25 cellular contexts compared by ENCODE assay signal in genomic region chr15:75431250-75431649, GRCh38. TPM values are rescaled to one million over a fixed set of nuclear protein-coding genes. Genes with fewer than 3 reads are reported as not detected.
DNase-seq lines count a peak whose midpoint lies in the region; ATAC-seq and TF ChIP-seq lines count a peak whose summit lies in the region.
"Had no signal": no experiment of that assay in that cellular context is flagged by ENCODE, and none has a peak within 500 bp of the region (broad histone marks: within the 10 kb centered on the region; RNA-seq: fewer than 3 reads in every experiment).

No MANE protein-coding gene starts in this region.

- peak overlapping the region; percentile 36 for H3K27ac Mint-ChIP-seq in activated CD4-positive, alpha-beta T cell treated with anti-CD3 and anti-CD28 coated beads, Interleukin-2, amount 10 ng/mL, durations not matched to agents 24 days and 14 days
- H3K27ac Mint-ChIP-seq in activated naive CD8-positive, alpha-beta T cell treated with anti-CD3 and anti-CD28 coated beads, Interleukin-2, amount 50 U/mL, for 24 hours = peak overlapping the region; percentile 44
- H3K27ac Mint-ChIP-seq: GM23338, T-cell had no signal

- H3K4me1 ChIP-seq in GM23248 (ENCODE audit: insufficient read depth) = 0 out of 2 replicates have a peak, but pooled peaks cover 10% of the 10 kb centered on the region
- H3K4me1 ChIP-seq in Peyer's patch = no peaks in the 10 kb centered on the region
- H3K4me1 ChIP-seq: prostate gland, SJSA1, upper lobe of right lung had no signal

- no peak for ATAC-seq in activated naive CD8-positive, alpha-beta T cell treated with anti-CD3 and anti-CD28 coated beads, Interleukin-2, amount 50 U/mL, for 24 hours
- ATAC-seq in HG03095 (IDR thresholded peaks at IDR 0.05; ENCODE audit: unreplicated experiment) = no peak
- ATAC-seq: activated CD8-positive, alpha-beta memory T cell treated with anti-CD3 and anti-CD28 coated beads, Interleukin-2, amount 10 ng/mL, durations not matched to agents 7 days and 5 days; GM23338; T-cell; upper lobe of right lung had no signal

- no peak overlapping the region for H3K4me3 Mint-ChIP-seq in activated CD4-positive, alpha-beta T cell treated with anti-CD3 and anti-CD28 coated beads, Interleukin-2, amount 10 ng/mL, durations not matched to agents 24 days and 14 days
- H3K4me3 Mint-ChIP-seq in activated naive CD8-positive, alpha-beta T cell treated with anti-CD3 and anti-CD28 coated beads, Interleukin-2, amount 50 U/mL, for 24 hours = no peak overlapping the region
- H3K4me3 Mint-ChIP-seq: activated CD8-positive, alpha-beta memory T cell treated with anti-CD3 and anti-CD28 coated beads, Interleukin-2, amount 10 ng/mL, durations not matched to agents 7 days and 5 days; GM23338; T-cell had no signal

- TF ChIP-seq POLR2A in Peyer's patch (IDR thresholded peaks at IDR 0.05) = no peak

- H3K27ac ChIP-seq in GM23248 (no peak overlapping the region), Peyer's patch (no peak overlapping the region)
- H3K27ac ChIP-seq: adrenal gland, prostate gland, SJSA1, upper lobe of right lung had no signal

- H3K4me3 ChIP-seq in GM23248 (no peak overlapping the region), Peyer's patch (no peak overlapping the region)
- H3K4me3 ChIP-seq: adrenal gland, GM23338, lung, prostate gland, SJSA1, upper lobe of right lung had no signal

- H3K9ac ChIP-seq in GM23248 = no peak overlapping the region

- peaks cover 13% of the 10 kb centered on the region for H3K4me1 Mint-ChIP-seq in activated CD4-positive, alpha-beta T cell treated with anti-CD3 and anti-CD28 coated beads, Interleukin-2, amount 10 ng/mL, durations not matched to agents 24 days and 14 days
- H3K4me1 Mint-ChIP-seq in activated naive CD8-positive, alpha-beta T cell treated with anti-CD3 and anti-CD28 coated beads, Interleukin-2, amount 50 U/mL, for 24 hours = peaks cover 38% of the 10 kb centered on the region
- H3K4me1 Mint-ChIP-seq: GM23338 had no signal

- DNase-seq in activated CD4-positive, alpha-beta T cell treated with anti-CD3 and anti-CD28 coated beads, Interleukin-2, amount 10 ng/mL, durations not matched to agents 24 days and 14 days = no peak
- no peak for DNase-seq in activated CD4-positive, alpha-beta T cell treated with anti-CD3 and anti-CD28 coated beads for 4 hours
- DNase-seq in GM23248 (peak; percentile 8), iris pigment epithelial cell (ENCODE audit: low read depth) (peak; percentile 26), Peyer's patch (no peak), dermis blood vessel endothelial cell (no peak)
- no peak for DNase-seq in activated naive CD8-positive, alpha-beta T cell treated with anti-CD3 and anti-CD28 coated beads, Interleukin-2, amount 50 U/mL, for 24 hours
- DNase-seq: 8988T; activated CD4-positive, alpha-beta T cell treated with anti-CD3 and anti-CD28 coated beads for 1 hour; activated CD8-positive, alpha-beta memory T cell treated with anti-CD3 and anti-CD28 coated beads, Interleukin-2, amount 10 ng/mL, durations not matched to agents 7 days and 5 days; adrenal gland; glutamatergic neuron; kidney glomerular epithelial cell; NCI-H1048; NCI-H1694 treated with DMSO at 0.1 percent for 48 hours; NCI-H2171; NCI-H524; stimulated activated CD8-positive, alpha-beta memory T cell treated with anti-CD3 and anti-CD28 coated beads, Interleukin-4, amount 100 ng/mL, for 48 hours; T-cell; upper lobe of right lung had no signal

- H3K36me3 ChIP-seq in GM23248 (ENCODE audit: low read depth) (peaks cover 24% of the 10 kb centered on the region), Peyer's patch (peaks cover 0 to 48% (median 0%) of the 10 kb centered on the region in 3 donors)

- 0 out of 2 replicates have a peak, but pooled peaks cover 4% of the 10 kb centered on the region for H3F3A ChIP-seq in GM23248 (ENCODE audit: insufficient read depth)

- H2AFZ ChIP-seq in GM23248 = no peak overlapping the region
- H2AFZ ChIP-seq: GM23338 had no signal

- TF ChIP-seq CTCF in Peyer's patch (IDR thresholded peaks at IDR 0.05) = no peak

- H3K9me3 ChIP-seq in GM23248 (ENCODE audit: low read depth) (no peaks in the 10 kb centered on the region), Peyer's patch (no peaks in the 10 kb centered on the region)
- H3K9me3 ChIP-seq: adrenal gland, prostate gland, SJSA1, upper lobe of right lung had no signal

- no peaks in the 10 kb centered on the region for H3K9me3 Mint-ChIP-seq in activated CD4-positive, alpha-beta T cell treated with anti-CD3 and anti-CD28 coated beads, Interleukin-2, amount 10 ng/mL, durations not matched to agents 24 days and 14 days
- H3K9me3 Mint-ChIP-seq in activated naive CD8-positive, alpha-beta T cell treated with anti-CD3 and anti-CD28 coated beads, Interleukin-2, amount 50 U/mL, for 24 hours = no peaks in the 10 kb centered on the region
- H3K9me3 Mint-ChIP-seq: GM23338, T-cell had no signal

- no peaks in the 10 kb centered on the region for H3K9me2 ChIP-seq in GM23248 (ENCODE audit: insufficient read depth)

- WGBS in GM23248 (ENCODE audit: low coverage in 1 of 2, low lambda C conversion rate in 2 of 2, missing lambda C conversion rate in 2 of 2), 2 experiments = 78 to 80% methylated on average over 2 of the region's 2 CpGs

- H3K27me3 ChIP-seq in GM23248 (replicated peaks; ENCODE audit: insufficient read depth) (no peaks in the 10 kb centered on the region), Peyer's patch (no peaks in the 10 kb centered on the region)
- H3K27me3 ChIP-seq: adrenal gland, SJSA1, upper lobe of right lung had no signal

- peaks cover 89% of the 10 kb centered on the region for H3K79me2 ChIP-seq in GM23248 (ENCODE audit: insufficient read depth)

- H3K27me3 Mint-ChIP-seq in activated CD4-positive, alpha-beta T cell treated with anti-CD3 and anti-CD28 coated beads, Interleukin-2, amount 10 ng/mL, durations not matched to agents 24 days and 14 days = no peaks in the 10 kb centered on the region
- no peaks in the 10 kb centered on the region for H3K27me3 Mint-ChIP-seq in activated naive CD8-positive, alpha-beta T cell treated with anti-CD3 and anti-CD28 coated beads, Interleukin-2, amount 50 U/mL, for 24 hours
- H3K27me3 Mint-ChIP-seq: activated CD8-positive, alpha-beta memory T cell treated with anti-CD3 and anti-CD28 coated beads, Interleukin-2, amount 10 ng/mL, durations not matched to agents 7 days and 5 days; T-cell had no signal

- H4K20me1 ChIP-seq in GM23248 (ENCODE audit: insufficient read depth) = peaks cover 9% of the 10 kb centered on the region; the same call in 1 of the 2 replicates

- in situ Hi-C loops in GM23248 (cut with MboI) = no loop called here

- H3K4me2 ChIP-seq in GM23248 (ENCODE audit: unreplicated experiment) = no peak overlapping the region
- H3K4me2 ChIP-seq: GM23338 had no signal

- peaks cover 41% of the 10 kb centered on the region for H3K36me3 Mint-ChIP-seq in activated CD4-positive, alpha-beta T cell treated with anti-CD3 and anti-CD28 coated beads, Interleukin-2, amount 10 ng/mL, durations not matched to agents 24 days and 14 days (ENCODE audit: low read depth)
- peaks cover 40% of the 10 kb centered on the region for H3K36me3 Mint-ChIP-seq in activated naive CD8-positive, alpha-beta T cell treated with anti-CD3 and anti-CD28 coated beads, Interleukin-2, amount 50 U/mL, for 24 hours (ENCODE audit: low read depth)

- intact Hi-C loops in activated CD4-positive, alpha-beta T cell treated with anti-CD3 and anti-CD28 coated beads, Interleukin-2, amount 10 ng/mL, durations not matched to agents 24 days and 14 days (cut with micrococcal nuclease) = no loop called here

RNA-seq across cellular contexts. Expression of gene SIN3A, which starts 20.2 kb away (rescaled TPM):
- 92.2 and 102 TPM in 2 replicates for total RNA-seq in activated CD4-positive, alpha-beta T cell treated with anti-CD3 and anti-CD28 coated beads, Interleukin-2, amount 10 ng/mL, durations not matched to agents 24 days and 14 days
- total RNA-seq in GM23248 (2014; rRNA removed; shearing (Covaris generic)) = 27.7 and 34.8 TPM in 2 replicates
- 11.7 and 13.9 TPM in 2 replicates for polyA plus RNA-seq in GM23248 (2016; fragmentation: Nextera tagmentation; extraction: Ambion mirVana)
- total RNA-seq in Peyer's patch (10 to 100 TPM; 31.5 to 53.6 (median 35.2) TPM), dermis blood vessel endothelial cell (32.0 and 40.8 TPM in 2 replicates)

Comparison
In these comparisons a context has a peak if more than half of its experiments do, and no peak if none do; other contexts are left out.
1. DNase-seq: peak in GM23248 (single experiment) and iris pigment epithelial cell (single experiment); none in activated CD4-positive, alpha-beta T cell treated with anti-CD3 and anti-CD28 coated beads, Interleukin-2, amount 10 ng/mL, durations not matched to agents 24 days and 14 days (single experiment), activated CD4-positive, alpha-beta T cell treated with anti-CD3 and anti-CD28 coated beads for 4 hours (0 of 2), activated naive CD8-positive, alpha-beta T cell treated with anti-CD3 and anti-CD28 coated beads, Interleukin-2, amount 50 U/mL, for 24 hours (single experiment), Peyer's patch (0 of 3) and dermis blood vessel endothelial cell (single experiment).